19 cellular contexts compared by ENCODE assay signal in genomic region chr11:87198266-87198881, GRCh38.
DNase-seq lines count a peak whose midpoint lies in the region; ATAC-seq and TF ChIP-seq lines count a peak whose summit lies in the region.
"Had no signal": no experiment of that assay in that cellular context is flagged by ENCODE, and none has a peak within 500 bp of the region (broad histone marks: within the 10 kb centered on the region; RNA-seq: fewer than 3 reads in every experiment).

No MANE protein-coding gene starts in this region.

- H3K9me2 ChIP-seq in GM23338 (ENCODE audit: insufficient read depth): no peaks in the 10 kb centered on the region

- no peaks in the 10 kb centered on the region for H3K79me2 ChIP-seq in GM23338 (replicated peaks; ENCODE audit: insufficient read depth)

- no peaks in the 10 kb centered on the region for H3K36me3 Mint-ChIP-seq in GM23338 (ENCODE audit: low read depth)
- no peaks in the 10 kb centered on the region for H3K36me3 Mint-ChIP-seq in endothelial cell (ENCODE audit: low read depth, unreplicated experiment)
- peaks cover 4% of the 10 kb centered on the region for H3K36me3 Mint-ChIP-seq in nephron (ENCODE audit: low read depth)

- 0 out of 3 replicates have a peak, but pooled peaks have one; percentile 27 for ATAC-seq in GM23338
- ATAC-seq in SK-N-SH treated with all-trans-retinoic acid at 6 μM for 48 hours: no peak
- no peak for ATAC-seq in HG03460 (IDR thresholded peaks at IDR 0.05; ENCODE audit: unreplicated experiment)

- peak; percentile 26 for DNase-seq in GM23338 (ENCODE audit: low spot score)
- peak; percentile 45 for DNase-seq in LHCN-M2 (ENCODE audit: low read depth)
- DNase-seq in endothelial cell (ENCODE audit: low spot score): no peak
- no peak for DNase-seq in hippocampal formation (lab: John Stamatoyannopoulos, UW)
- no peak for DNase-seq in NCI-H774 (lab: John Stamatoyannopoulos, UW)
- DNase-seq: DMS153, EL, MV-4-11, NCI-H1417, NCI-H1930, NCI-H2171, NCI-H446, NCI-H69, RPMI8226, SIG-M5 had no signal

- no peak overlapping the region for H3K4me3 Mint-ChIP-seq in GM23338
- no peak overlapping the region for H3K4me3 Mint-ChIP-seq in endothelial cell (ENCODE audit: unreplicated experiment)
- H3K4me3 Mint-ChIP-seq in nephron: no peak overlapping the region

- H3K9me3 Mint-ChIP-seq in GM23338: no peaks in the 10 kb centered on the region
- no peaks in the 10 kb centered on the region for H3K9me3 Mint-ChIP-seq in endothelial cell (ENCODE audit: unreplicated experiment)
- no peaks in the 10 kb centered on the region for H3K9me3 Mint-ChIP-seq in nephron

- H3K4me1 Mint-ChIP-seq in GM23338 (peaks cover 6% of the 10 kb centered on the region; the same call in 2 of the 3 replicates), endothelial cell (ENCODE audit: unreplicated experiment) (peaks cover 7% of the 10 kb centered on the region), nephron (peaks cover 10% of the 10 kb centered on the region)

- no peaks in the 10 kb centered on the region for H3K27me3 Mint-ChIP-seq in GM23338 (ENCODE audit: insufficient read depth, low read depth, poor library complexity)
- no peaks in the 10 kb centered on the region for H3K27me3 Mint-ChIP-seq in endothelial cell (ENCODE audit: unreplicated experiment)
- H3K27me3 Mint-ChIP-seq in nephron (ENCODE audit: low read depth): no peaks in the 10 kb centered on the region

- H3K27me3 ChIP-seq in GM23338 (ENCODE audit: insufficient read depth): no peaks in the 10 kb centered on the region

- H3K4me2 ChIP-seq in GM23338: peak overlapping the region; percentile 58; the same call in 1 of the 2 replicates

- no peaks in the 10 kb centered on the region for H4K20me1 ChIP-seq in GM23338 (replicated peaks; ENCODE audit: insufficient read depth)

- peak overlapping the region; percentile 65; the same call in 1 of the 2 replicates for H3K27ac ChIP-seq in GM23338 (ENCODE audit: low read depth)
- H3K27ac ChIP-seq: C4-2B had no signal

- H2AFZ ChIP-seq in GM23338: no peak overlapping the region

- no peaks in the 10 kb centered on the region for H3K36me3 ChIP-seq in GM23338 (ENCODE audit: insufficient read depth)

- TF ChIP-seq CTCF in GM23338 (conservative IDR thresholded peaks at IDR 0.05; ENCODE audit: low read depth in 2 of 2) (no peak), endothelial cell (IDR thresholded peaks at IDR 0.05; ENCODE audit: unreplicated experiment) (no peak), nephron (IDR thresholded peaks at IDR 0.05; ENCODE audit: unreplicated experiment in 3 of 3) (no peak)

- no peak overlapping the region for H3K4me3 ChIP-seq in GM23338

- H3K4me1 ChIP-seq in GM23338 (ENCODE audit: insufficient read depth): peaks cover 5% of the 10 kb centered on the region; the same call in 1 of the 2 replicates

- H3K27ac Mint-ChIP-seq in GM23338: no peak overlapping the region; the same call in 1 of the 2 replicates
- H3K27ac Mint-ChIP-seq in endothelial cell (ENCODE audit: unreplicated experiment): peak overlapping the region; percentile 2
- peak overlapping the region; percentile 35 to 81 (median 74) for H3K27ac Mint-ChIP-seq in nephron

- no peaks in the 10 kb centered on the region for H3F3A ChIP-seq in GM23338 (replicated peaks; ENCODE audit: low read depth)

TF ChIP-seq in GM23338, 12 proteins besides CTCF, POLR2A, EP300 and RAD21 (continues in another document):
- TF ChIP-seq CREB1 (CRISPR knock-in tag; IDR thresholded peaks at IDR 0.05; ENCODE audit: low read depth) (no peak), EZH2 (IDR thresholded peaks at IDR 0.05; ENCODE audit: low read depth, unreplicated experiment) (no peak)

TF ChIP-seq in SK-N-SH treated with all-trans-retinoic acid at 6 μM for 48 hours, 23 proteins besides CTCF, POLR2A, EP300 and RAD21:
- no peak for TF ChIP-seq TCF4 (CRISPR knock-in tag; IDR thresholded peaks at IDR 0.05; ENCODE audit: borderline replicate concordance)

Comparison
In these comparisons a context has a peak if more than half of its experiments do, and no peak if none do; other contexts are left out.
1. DNase-seq: peak in GM23338 (single experiment) and LHCN-M2 (single experiment); none in endothelial cell (single experiment), hippocampal formation (0 of 2) and NCI-H774 (single experiment).